Comparison of ENCODE assay signal across 10 cellular contexts in genomic region chr16:89200124-89200849, GRCh38. TPM values are rescaled to one million over a fixed set of nuclear protein-coding genes. Genes with fewer than 3 reads are reported as not detected.
A peak's percentile ranks its signal among the peaks of the same experiment; 100 is the strongest.
DNase-seq lines count a peak whose midpoint lies in the region; ATAC-seq, FAIRE-seq and TF ChIP-seq lines count a peak whose summit lies in the region.
"Had no signal": no experiment of that assay in that cellular context is flagged by ENCODE, and none has a peak within 500 bp of the region (broad histone marks: within the 10 kb centered on the region; RNA-seq: fewer than 3 reads in every experiment).

TSS of gene SLC22A31 (minus strand) at chr16:89200537. CDS start at chr16:89200501, 36 bp downstream.

- 0 out of 2 replicates have a peak, but pooled peaks cover 6% of the 10 kb centered on the region for H3F3A ChIP-seq in GM23338 (replicated peaks; ENCODE audit: low read depth)

- H3K27me3 ChIP-seq in BJ (ENCODE audit: control insufficient read depth, insufficient read depth, low read length) (peaks cover 22% of the 10 kb centered on the region), GM23338 (ENCODE audit: insufficient read depth) (peaks cover 36% of the 10 kb centered on the region), bronchial epithelial cell (ENCODE audit: control insufficient read depth, insufficient read depth, low read length) (peaks cover 21% of the 10 kb centered on the region)

- peaks cover 7% of the 10 kb centered on the region; the same call in 1 of the 2 replicates for H3K4me1 ChIP-seq in GM23338 (ENCODE audit: insufficient read depth)

- peak within 1 kb of the TSS; percentile 73 for H3K4me3 Mint-ChIP-seq in GM23338
- H3K4me3 Mint-ChIP-seq in naive thymus-derived CD8-positive, alpha-beta T cell: peak within 1 kb of the TSS in 9 of 10 donors; percentile 24 to 71 (median 58)

- H3K36me3 Mint-ChIP-seq in GM23338 (ENCODE audit: low read depth): peaks cover 2% of the 10 kb centered on the region; the same call in 1 of the 3 replicates
- H3K36me3 Mint-ChIP-seq in naive thymus-derived CD8-positive, alpha-beta T cell: peaks cover 0 to 5% (median 0%) of the 10 kb centered on the region in 3 donors

- peaks cover 5% of the 10 kb centered on the region; the same call in 2 of the 3 replicates for H3K4me1 Mint-ChIP-seq in GM23338
- peaks cover 0 to 18% (median 14%) of the 10 kb centered on the region in 4 donors for H3K4me1 Mint-ChIP-seq in naive thymus-derived CD8-positive, alpha-beta T cell

- H3K4me2 ChIP-seq in GM23338: peak within 1 kb of the TSS; percentile 88

- no peaks in the 10 kb centered on the region for H4K20me1 ChIP-seq in GM23338 (replicated peaks; ENCODE audit: insufficient read depth)

- TF ChIP-seq CTCF in BJ (IDR thresholded peaks at IDR 0.05; ENCODE audit: insufficient read depth, low read depth, low read length): no peak
- TF ChIP-seq CTCF in GM23338 (conservative IDR thresholded peaks at IDR 0.05; ENCODE audit: low read depth in 2 of 2): no peak
- no peak for TF ChIP-seq CTCF in bronchial epithelial cell (IDR thresholded peaks at IDR 0.05; ENCODE audit: insufficient read depth, low read length, severe bottlenecking)

- peak; percentile 25 for ATAC-seq in GM23338
- ATAC-seq in naive thymus-derived CD8-positive, alpha-beta T cell: no peak
- no peak for ATAC-seq in HG02885 (IDR thresholded peaks at IDR 0.05; ENCODE audit: poor library complexity, unreplicated experiment)

- H3K9me2 ChIP-seq in GM23338 (ENCODE audit: insufficient read depth): no peaks in the 10 kb centered on the region

- DNase-seq in BJ (ENCODE audit: low read depth) (no peak), GM23338 (ENCODE audit: low spot score) (peak; percentile 63), bronchial epithelial cell (ENCODE audit: low read depth) (no peak), NCI-H82 (lab: John Stamatoyannopoulos, UW) (no peak), T-helper 9 cell (no peak), occipital lobe (lab: John Stamatoyannopoulos, UW) (no peak)
- no peak for DNase-seq in naive thymus-derived CD8-positive, alpha-beta T cell
- DNase-seq: stimulated activated naive CD4-positive, alpha-beta T cell treated with Interleukin-2 at 50 U/mL for 16 hours had no signal

- 0 out of 2 replicates have a peak within 1 kb of the TSS, but pooled peaks have one; percentile 63 for H2AFZ ChIP-seq in GM23338

- H3K4me3 ChIP-seq in BJ (ENCODE audit: low read depth, low read length) (peak within 1 kb of the TSS; percentile 9), GM23338 (peak within 1 kb of the TSS; percentile 66), bronchial epithelial cell (ENCODE audit: low read depth, low read length) (peak within 1 kb of the TSS; percentile 12)

- no peak within 1 kb of the TSS for H3K27ac Mint-ChIP-seq in GM23338
- H3K27ac Mint-ChIP-seq in naive thymus-derived CD8-positive, alpha-beta T cell: peak within 1 kb of the TSS in 1 of 10 donors; percentile 1

- no peaks in the 10 kb centered on the region for H3K79me2 ChIP-seq in GM23338 (replicated peaks; ENCODE audit: insufficient read depth)

- POLR2A ChIA-PET in BJ (lab: Charles Lee): no interaction called here
- POLR2A ChIA-PET in naive thymus-derived CD8-positive, alpha-beta T cell (lab: Charles Lee): no interaction called here

- CTCF ChIA-PET in BJ (lab: Yijun Ruan, JAX): no interaction called here

- peaks cover 7% of the 10 kb centered on the region; the same call in 2 of the 3 replicates for H3K9me3 Mint-ChIP-seq in GM23338
- peaks cover 0 to 4% (median 0%) of the 10 kb centered on the region in 9 donors for H3K9me3 Mint-ChIP-seq in naive thymus-derived CD8-positive, alpha-beta T cell

- H3K36me3 ChIP-seq in BJ (ENCODE audit: control insufficient read depth, insufficient read depth, low read length) (no peaks in the 10 kb centered on the region; the same call in 1 of the 2 replicates), GM23338 (ENCODE audit: insufficient read depth) (no peaks in the 10 kb centered on the region), bronchial epithelial cell (ENCODE audit: control insufficient read depth, insufficient read depth, low read length) (no peaks in the 10 kb centered on the region)

- peaks cover 38% of the 10 kb centered on the region for H3K27me3 Mint-ChIP-seq in GM23338 (ENCODE audit: insufficient read depth, low read depth, poor library complexity)
- H3K27me3 Mint-ChIP-seq in naive thymus-derived CD8-positive, alpha-beta T cell: peaks cover 18 to 52% (median 33%) of the 10 kb centered on the region in 5 donors

- no peak within 1 kb of the TSS for H3K27ac ChIP-seq in GM23338 (ENCODE audit: low read depth)

- no peak for FAIRE-seq in bronchial epithelial cell (lab: Jason Lieb, UNC)

TF ChIP-seq in GM23338, 12 proteins besides CTCF, POLR2A, EP300 and RAD21 (continues in another document):
- no peak for TF ChIP-seq REST (IDR thresholded peaks at IDR 0.05; ENCODE audit: unreplicated experiment)
- no peak for TF ChIP-seq CREB1 (CRISPR knock-in tag; IDR thresholded peaks at IDR 0.05; ENCODE audit: low read depth)
- TF ChIP-seq ZNF331 (CRISPR knock-in tag; IDR thresholded peaks at IDR 0.05; ENCODE audit: low read depth): no peak
- TF ChIP-seq NANOG (IDR thresholded peaks at IDR 0.05; ENCODE audit: borderline replicate concordance): no peak
- TF ChIP-seq ZNF114 (CRISPR knock-in tag; IDR thresholded peaks at IDR 0.05): no peak

RNA-seq across cellular contexts. Expression of gene SLC22A31, which starts in this region (rescaled TPM):
- 0.11 and 0.12 TPM in 2 replicates for polyA plus RNA-seq in BJ (2011; rRNA removed)
- polyA minus RNA-seq in BJ (2011; rRNA and poly(A)+ RNA removed): not detected in 2 replicates
- 7.9 and 13.8 TPM in 2 replicates for total RNA-seq in GM23338 (2014; rRNA removed; shearing (Covaris generic))
- 2.1 TPM in 2 replicates for polyA plus RNA-seq in GM23338 (2016; fragmentation: Nextera tagmentation; extraction: Ambion mirVana)
- total RNA-seq in bronchial epithelial cell: 0.26 TPM in 1 of 2 replicates, not detected in the other
- total RNA-seq in naive thymus-derived CD8-positive, alpha-beta T cell: not detected
- not detected for polyA plus RNA-seq in naive thymus-derived CD8-positive, alpha-beta T cell
- not detected for total RNA-seq in occipital lobe
- total RNA-seq: OCI-LY7 had no signal

Comparison
In these comparisons a context has a peak if more than half of its experiments do, and no peak if none do; other contexts are left out.
1. H3K4me3 ChIP-seq: peak in every context shown above with its lines; median percentile 66 in GM23338; 12 in bronchial epithelial cell; 9 in BJ.